In genomic region chr1:11938722-11939526, GRCh38 we compare ENCODE assay signal across 14 cellular contexts. TPM values are rescaled to one million over a fixed set of nuclear protein-coding genes. Genes with fewer than 3 reads are reported as not detected.
A peak's percentile ranks its signal among the peaks of the same experiment; 100 is the strongest.
DNase-seq lines count a peak whose midpoint lies in the region; ATAC-seq and TF ChIP-seq lines count a peak whose summit lies in the region.
"Had no signal": no experiment of that assay in that cellular context is flagged by ENCODE, and none has a peak within 500 bp of the region (broad histone marks: within the 10 kb centered on the region; RNA-seq: fewer than 3 reads in every experiment).

No MANE protein-coding gene starts in this region.

- H3K27ac ChIP-seq in mesendoderm (ENCODE audit: low read depth, low read length) (no peak overlapping the region), uterus (peak overlapping the region; percentile 44 to 69)

- no peaks in the 10 kb centered on the region for H3K27me3 ChIP-seq in mesendoderm (ENCODE audit: insufficient read depth, low read length, poor library complexity)
- no peaks in the 10 kb centered on the region for H3K27me3 ChIP-seq in uterus
- H3K27me3 ChIP-seq: tibial artery had no signal

- no peak overlapping the region for H2BK15ac ChIP-seq in mesendoderm (replicated peaks; ENCODE audit: low read depth)

- peak overlapping the region; percentile 56 for H3K56ac ChIP-seq in mesendoderm (ENCODE audit: low read length)

- intact Hi-C loops in Right ventricle myocardium inferior (cut with DNase I) (no loop called here), cardiac septum (cut with DNase I) (loop anchor here (5.0 kb wide), 1 partner anchor 38 kb away; no protein-coding TSS in a partner anchor), uterus (cut with DNase I; ENCODE audit: low total_unique reads) (no loop called here)

- H3K18ac ChIP-seq in mesendoderm (ENCODE audit: low read length), result no peak overlapping the region

- H3K36me3 ChIP-seq in mesendoderm (ENCODE audit: control insufficient read depth, insufficient read depth, low read length), result no peaks in the 10 kb centered on the region
- no peaks in the 10 kb centered on the region for H3K36me3 ChIP-seq in uterus
- H3K36me3 ChIP-seq: tibial artery had no signal

- H3K4me1 ChIP-seq in mesendoderm (ENCODE audit: control insufficient read depth, low read depth, low read length) (peaks cover 10% of the 10 kb centered on the region), uterus (peaks cover 4 to 11% of the 10 kb centered on the region in 2 donors)

- no CpG with 5 or more reads among the region's 15 CpGs for WGBS in mesendoderm (ENCODE audit: extremely low coverage, insufficient coverage, low lambda C conversion rate)

- no peak overlapping the region for H3K4me3 ChIP-seq in mesendoderm (ENCODE audit: low read length)
- no peak overlapping the region for H3K4me3 ChIP-seq in uterus
- H3K4me3 ChIP-seq: GM12878, tibial artery had no signal

- H3K9ac ChIP-seq in mesendoderm (ENCODE audit: low read length), result peak overlapping the region; percentile 45

- H3K4me1 Mint-ChIP-seq in chondrocyte (ENCODE audit: low read depth), result peaks cover 55% of the 10 kb centered on the region

- peaks cover 6% of the 10 kb centered on the region for H3K36me3 Mint-ChIP-seq in chondrocyte (ENCODE audit: low read depth)

- TF ChIP-seq POLR2A in uterus (IDR thresholded peaks at IDR 0.05), result no peak

- peak overlapping the region; percentile 51 for H3K27ac Mint-ChIP-seq in chondrocyte (ENCODE audit: unreplicated experiment)

- no peak overlapping the region for H2BK120ac ChIP-seq in mesendoderm (ENCODE audit: low read depth, low read length)

- H3K79me1 ChIP-seq in mesendoderm (ENCODE audit: low read length), result peaks cover 9% of the 10 kb centered on the region

- in situ Hi-C loops in G401 (cut with HindIII; ENCODE audit: low sequenced_read_pairs), result no loop called here

- peak overlapping the region; percentile 28 for H3K4me3 Mint-ChIP-seq in chondrocyte (ENCODE audit: unreplicated experiment)

- no peak overlapping the region for H3K4me2 ChIP-seq in mesendoderm (ENCODE audit: low read length)

- TF ChIP-seq CTCF in chondrocyte (IDR thresholded peaks at IDR 0.05), result no peak
- TF ChIP-seq CTCF in uterus (IDR thresholded peaks at IDR 0.05), result no peak
- TF ChIP-seq CTCF in GM20000 (IDR thresholded peaks at IDR 0.05; ENCODE audit: extremely low read depth, missing control alignments), result no peak

- ATAC-seq in Right ventricle myocardium inferior, result peak; percentile 83
- ATAC-seq: GM12878 had no signal

- H4K5ac ChIP-seq in mesendoderm (ENCODE audit: low read length), result no peak overlapping the region

- H3K9me3 ChIP-seq in uterus, result no peaks in the 10 kb centered on the region
- H3K9me3 ChIP-seq: tibial artery had no signal

- H3K9me3 Mint-ChIP-seq in chondrocyte (ENCODE audit: low read depth), result no peaks in the 10 kb centered on the region

- peak overlapping the region; percentile 94 for H3K23ac ChIP-seq in mesendoderm (ENCODE audit: low read length)

- DNase-seq in Right ventricle myocardium inferior (ENCODE audit: missing footprints) (peak; percentile 87), cardiac septum (ENCODE audit: low spot score) (no peak), chondrocyte (ENCODE audit: low spot score) (no peak), mesendoderm (no peak), uterus (peak; percentile 50 to 55), G401 (ENCODE audit: low spot score) (no peak), GM20000 (ENCODE audit: low spot score) (no peak)
- no peak for DNase-seq in stimulated activated CD4-positive, alpha-beta T cell treated with anti-CD3 and anti-CD28 coated beads, Interleukin-4, amount 100 ng/mL, for 24 hours
- DNase-seq: amniotic stem cell, Karpas-422, midbrain, NCI-H2081 treated with DMSO at 0.1 percent for 48 hours, tibial artery had no signal

- no peak overlapping the region for H2AK5ac ChIP-seq in mesendoderm (ENCODE audit: low read length)

- H2BK5ac ChIP-seq in mesendoderm (ENCODE audit: low read length), result no peak overlapping the region

- H3K79me2 ChIP-seq in mesendoderm (ENCODE audit: control insufficient read depth, insufficient read depth, low read length), result peaks cover 3% of the 10 kb centered on the region

- peak overlapping the region; percentile 0 for H3K4ac ChIP-seq in mesendoderm (ENCODE audit: low read depth, low read length)

- H3K27me3 Mint-ChIP-seq in chondrocyte (ENCODE audit: low read depth), result no peaks in the 10 kb centered on the region

- no peak overlapping the region for H4K8ac ChIP-seq in mesendoderm (ENCODE audit: low read depth, low read length)

RNA-seq across cellular contexts. Expression of gene PLOD1, which starts 4.4 kb away (rescaled TPM):
- total RNA-seq in Right ventricle myocardium inferior, result 70.4 TPM
- 52.6 TPM for total RNA-seq in cardiac septum
- 344 to 509 TPM (median 477 TPM) in 3 replicates for total RNA-seq in chondrocyte
- polyA plus RNA-seq in mesendoderm (2013, experiment 1 of 2), result 32.1 TPM
- polyA plus RNA-seq in mesendoderm (2013, experiment 2 of 2), result 32.6 TPM
- total RNA-seq in uterus, result 100 to 1,000 TPM in 1 of 4 donors, 10 to 100 TPM in 3; 14.6 to 324 (median 55.8) TPM
- 103 and 104 TPM in 2 replicates for total RNA-seq in G401 (2014; rRNA removed; shearing (Covaris generic))

RNA-seq across cellular contexts. Expression of gene KIAA2013, which starts 12.7 kb away (rescaled TPM):
- total RNA-seq in Right ventricle myocardium inferior, result 32.5 TPM
- total RNA-seq in cardiac septum, result 42.6 TPM
- total RNA-seq in chondrocyte, result 46.3 to 51.4 TPM (median 47.6 TPM) in 3 replicates
- 25.8 TPM for polyA plus RNA-seq in mesendoderm (2013, experiment 1 of 2)
- polyA plus RNA-seq in mesendoderm (2013, experiment 2 of 2), result 26.2 TPM
- total RNA-seq in uterus, result 10 to 100 TPM; 33.1 to 60.7 (median 39.7) TPM
- total RNA-seq in G401 (2014; rRNA removed; shearing (Covaris generic)), result 52.6 and 53.7 TPM in 2 replicates

RNA-seq across cellular contexts. Expression of gene MFN2, which starts 41.3 kb away (rescaled TPM):
- total RNA-seq in Right ventricle myocardium inferior (697 TPM), cardiac septum (619 TPM), chondrocyte (53.1 to 68.8 TPM (median 56.6 TPM) in 3 replicates), uterus (10 to 100 TPM; 15.6 to 69.5 (median 35.1) TPM)
- polyA plus RNA-seq in mesendoderm (2013, experiment 1 of 2), result 42.4 TPM
- 41.1 TPM for polyA plus RNA-seq in mesendoderm (2013, experiment 2 of 2)
- total RNA-seq in G401 (2014; rRNA removed; shearing (Covaris generic)), result 23.4 and 37.0 TPM in 2 replicates

Comparison
In these comparisons a context has a peak if more than half of its experiments do, and no peak if none do; other contexts are left out.
1. DNase-seq: peak in Right ventricle myocardium inferior (single experiment) and uterus (2 of 2); none in cardiac septum (single experiment), chondrocyte (single experiment), mesendoderm (single experiment), stimulated activated CD4-positive, alpha-beta T cell treated with anti-CD3 and anti-CD28 coated beads, Interleukin-4, amount 100 ng/mL, for 24 hours (single experiment), G401 (single experiment) and GM20000 (single experiment).